ENCODE assay signal across 1 cellular context in the genomic region with DNA sequence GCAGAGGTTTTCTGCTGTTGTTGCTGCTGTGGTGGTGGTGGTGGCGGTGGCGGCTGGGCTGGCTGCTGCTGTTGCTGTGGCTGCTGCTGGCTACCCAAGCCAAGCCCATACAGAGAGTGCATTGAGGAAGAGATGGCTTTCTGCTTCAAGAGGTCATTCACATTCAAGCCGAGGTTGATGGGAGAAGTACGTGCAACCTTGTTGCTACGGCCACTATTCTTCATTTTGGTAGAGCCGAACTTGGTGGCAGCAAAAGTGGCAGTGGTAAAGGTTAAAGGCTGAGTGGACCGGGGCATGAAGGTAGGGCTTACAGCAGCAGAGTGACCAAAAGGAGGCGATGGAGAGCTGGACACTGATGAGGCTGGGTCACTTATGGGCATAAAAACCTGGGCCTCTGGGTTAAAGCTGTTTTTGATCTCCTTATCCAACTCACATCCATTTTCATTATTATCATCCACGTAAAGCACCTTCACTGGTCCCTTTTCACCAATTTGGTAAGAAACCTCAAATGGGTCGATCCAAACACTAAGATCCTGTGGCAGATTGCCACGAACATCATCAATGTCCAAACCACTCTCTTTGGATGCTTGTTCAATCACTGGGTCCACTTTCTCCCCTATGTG.
A peak's percentile ranks its signal among the peaks of the same experiment; 100 is the strongest.
TF ChIP-seq lines count a peak whose summit lies in the region.

No MANE protein-coding gene starts in this region.

TF ChIP-seq in A549, 52 proteins besides CTCF, POLR2A, EP300 and RAD21 (continued from another document):
- TF ChIP-seq POLR2AphosphoS2 (conservative IDR thresholded peaks at IDR 0.05; ENCODE audit: low read length) (no peak; the same call in 1 of the 2 replicates), JUN (IDR thresholded peaks at IDR 0.05) (peak; percentile 44 to 64; a peak in 2 of 5 replicates), RCOR1 (IDR thresholded peaks at IDR 0.05; ENCODE audit: low read depth, low read length) (no peak), TFCP2L1 (CRISPR knock-in tag; IDR thresholded peaks at IDR 0.05) (0 out of 2 replicates have a peak, but pooled peaks have one; percentile 37), MAFK (IDR thresholded peaks at IDR 0.05; ENCODE audit: partially characterized antibody) (no peak), FOSL2 (IDR thresholded peaks at IDR 0.05) (no peak), FOSL2 (CRISPR knock-in tag; IDR thresholded peaks at IDR 0.05) (no peak), SREBF2 (IDR thresholded peaks at IDR 0.05) (no peak), BHLHE40 (IDR thresholded peaks at IDR 0.05; ENCODE audit: low read depth, low read length) (no peak)
- TF ChIP-seq, protein P1, sequence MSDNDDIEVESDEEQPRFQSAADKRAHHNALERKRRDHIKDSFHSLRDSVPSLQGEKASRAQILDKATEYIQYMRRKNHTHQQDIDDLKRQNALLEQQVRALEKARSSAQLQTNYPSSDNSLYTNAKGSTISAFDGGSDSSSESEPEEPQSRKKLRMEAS (IDR thresholded peaks at IDR 0.05), result no peak
- TF ChIP-seq, protein P2, sequence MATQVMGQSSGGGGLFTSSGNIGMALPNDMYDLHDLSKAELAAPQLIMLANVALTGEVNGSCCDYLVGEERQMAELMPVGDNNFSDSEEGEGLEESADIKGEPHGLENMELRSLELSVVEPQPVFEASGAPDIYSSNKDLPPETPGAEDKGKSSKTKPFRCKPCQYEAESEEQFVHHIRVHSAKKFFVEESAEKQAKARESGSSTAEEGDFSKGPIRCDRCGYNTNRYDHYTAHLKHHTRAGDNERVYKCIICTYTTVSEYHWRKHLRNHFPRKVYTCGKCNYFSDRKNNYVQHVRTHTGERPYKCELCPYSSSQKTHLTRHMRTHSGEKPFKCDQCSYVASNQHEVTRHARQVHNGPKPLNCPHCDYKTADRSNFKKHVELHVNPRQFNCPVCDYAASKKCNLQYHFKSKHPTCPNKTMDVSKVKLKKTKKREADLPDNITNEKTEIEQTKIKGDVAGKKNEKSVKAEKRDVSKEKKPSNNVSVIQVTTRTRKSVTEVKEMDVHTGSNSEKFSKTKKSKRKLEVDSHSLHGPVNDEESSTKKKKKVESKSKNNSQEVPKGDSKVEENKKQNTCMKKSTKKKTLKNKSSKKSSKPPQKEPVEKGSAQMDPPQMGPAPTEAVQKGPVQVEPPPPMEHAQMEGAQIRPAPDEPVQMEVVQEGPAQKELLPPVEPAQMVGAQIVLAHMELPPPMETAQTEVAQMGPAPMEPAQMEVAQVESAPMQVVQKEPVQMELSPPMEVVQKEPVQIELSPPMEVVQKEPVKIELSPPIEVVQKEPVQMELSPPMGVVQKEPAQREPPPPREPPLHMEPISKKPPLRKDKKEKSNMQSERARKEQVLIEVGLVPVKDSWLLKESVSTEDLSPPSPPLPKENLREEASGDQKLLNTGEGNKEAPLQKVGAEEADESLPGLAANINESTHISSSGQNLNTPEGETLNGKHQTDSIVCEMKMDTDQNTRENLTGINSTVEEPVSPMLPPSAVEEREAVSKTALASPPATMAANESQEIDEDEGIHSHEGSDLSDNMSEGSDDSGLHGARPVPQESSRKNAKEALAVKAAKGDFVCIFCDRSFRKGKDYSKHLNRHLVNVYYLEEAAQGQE (IDR thresholded peaks at IDR 0.05), result no peak
